ENCODE assay signal across 1 cellular context in the genomic region with DNA sequence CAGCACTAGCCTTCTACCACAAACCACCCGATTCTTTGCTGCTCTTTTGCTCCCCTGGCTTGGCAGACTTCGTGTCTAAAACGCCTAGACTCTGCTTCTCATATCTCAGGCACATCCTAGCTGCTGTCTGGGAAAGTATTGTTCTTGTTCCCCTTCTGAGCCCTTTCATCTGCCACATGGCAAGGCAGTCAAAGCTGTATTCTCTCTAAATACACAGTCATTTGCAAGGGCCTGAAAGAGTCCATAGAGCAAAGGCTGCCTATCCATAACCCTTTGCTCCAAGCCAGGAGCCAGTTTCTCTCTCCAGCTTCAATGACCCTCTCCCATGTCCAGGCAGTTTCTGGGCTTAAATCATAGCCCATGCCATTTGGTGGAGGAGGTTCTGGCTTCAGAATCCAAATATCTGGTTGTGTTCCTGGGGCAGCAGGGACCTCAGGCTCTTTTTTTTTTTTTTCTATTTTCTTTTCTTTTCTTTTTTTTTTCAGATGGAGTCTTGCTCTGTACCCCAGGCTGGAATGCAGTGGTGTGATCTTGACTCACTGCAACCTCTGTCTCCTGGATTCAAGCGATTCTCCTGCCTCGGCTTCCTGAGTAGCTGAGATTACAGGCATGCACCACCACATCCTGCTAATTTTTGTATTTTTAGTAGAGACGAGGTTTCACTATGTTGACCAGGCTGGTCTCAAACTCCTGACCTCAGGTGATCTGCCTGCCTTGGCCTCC.
TF ChIP-seq lines count a peak whose summit lies in the region.

No MANE protein-coding gene starts in this region.

TF ChIP-seq in HepG2, 621 proteins besides CTCF, POLR2A, EP300 and RAD21 (continued from another document and continues in another):
- TF ChIP-seq, protein P1, sequence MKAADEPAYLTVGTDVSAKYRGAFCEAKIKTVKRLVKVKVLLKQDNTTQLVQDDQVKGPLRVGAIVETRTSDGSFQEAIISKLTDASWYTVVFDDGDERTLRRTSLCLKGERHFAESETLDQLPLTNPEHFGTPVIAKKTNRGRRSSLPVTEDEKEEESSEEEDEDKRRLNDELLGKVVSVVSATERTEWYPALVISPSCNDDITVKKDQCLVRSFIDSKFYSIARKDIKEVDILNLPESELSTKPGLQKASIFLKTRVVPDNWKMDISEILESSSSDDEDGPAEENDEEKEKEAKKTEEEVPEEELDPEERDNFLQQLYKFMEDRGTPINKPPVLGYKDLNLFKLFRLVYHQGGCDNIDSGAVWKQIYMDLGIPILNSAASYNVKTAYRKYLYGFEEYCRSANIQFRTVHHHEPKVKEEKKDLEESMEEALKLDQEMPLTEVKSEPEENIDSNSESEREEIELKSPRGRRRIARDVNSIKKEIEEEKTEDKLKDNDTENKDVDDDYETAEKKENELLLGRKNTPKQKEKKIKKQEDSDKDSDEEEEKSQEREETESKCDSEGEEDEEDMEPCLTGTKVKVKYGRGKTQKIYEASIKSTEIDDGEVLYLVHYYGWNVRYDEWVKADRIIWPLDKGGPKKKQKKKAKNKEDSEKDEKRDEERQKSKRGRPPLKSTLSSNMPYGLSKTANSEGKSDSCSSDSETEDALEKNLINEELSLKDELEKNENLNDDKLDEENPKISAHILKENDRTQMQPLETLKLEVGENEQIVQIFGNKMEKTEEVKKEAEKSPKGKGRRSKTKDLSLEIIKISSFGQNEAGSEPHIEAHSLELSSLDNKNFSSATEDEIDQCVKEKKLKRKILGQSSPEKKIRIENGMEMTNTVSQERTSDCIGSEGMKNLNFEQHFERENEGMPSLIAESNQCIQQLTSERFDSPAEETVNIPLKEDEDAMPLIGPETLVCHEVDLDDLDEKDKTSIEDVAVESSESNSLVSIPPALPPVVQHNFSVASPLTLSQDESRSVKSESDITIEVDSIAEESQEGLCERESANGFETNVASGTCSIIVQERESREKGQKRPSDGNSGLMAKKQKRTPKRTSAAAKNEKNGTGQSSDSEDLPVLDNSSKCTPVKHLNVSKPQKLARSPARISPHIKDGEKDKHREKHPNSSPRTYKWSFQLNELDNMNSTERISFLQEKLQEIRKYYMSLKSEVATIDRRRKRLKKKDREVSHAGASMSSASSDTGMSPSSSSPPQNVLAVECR (CRISPR knock-in tag; IDR thresholded peaks at IDR 0.05; ENCODE audit: borderline replicate concordance), result peak; percentile 34; the same call in 1 of the 2 replicates
- TF ChIP-seq BHLHE40 (IDR thresholded peaks at IDR 0.05; ENCODE audit: low read length) (no peak), SP4 (CRISPR knock-in tag; IDR thresholded peaks at IDR 0.05) (no peak), MTF1 (CRISPR knock-in tag; IDR thresholded peaks at IDR 0.05) (no peak), KDM6A (CRISPR knock-in tag; IDR thresholded peaks at IDR 0.05; ENCODE audit: low read depth) (0 out of 2 replicates have a peak, but pooled peaks have one; percentile 16), NFE2L2 (IDR thresholded peaks at IDR 0.05; ENCODE audit: low read length) (no peak), MZF1 (CRISPR knock-in tag; IDR thresholded peaks at IDR 0.05; ENCODE audit: borderline replicate concordance) (no peak), ELF3 (CRISPR knock-in tag; IDR thresholded peaks at IDR 0.05) (peak; percentile 21; the same call in 1 of the 2 replicates), NR1H2 (CRISPR knock-in tag; IDR thresholded peaks at IDR 0.05; ENCODE audit: borderline replicate concordance, low read depth) (no peak), STAG1 (CRISPR knock-in tag; IDR thresholded peaks at IDR 0.05) (no peak), ADNP (CRISPR knock-in tag; IDR thresholded peaks at IDR 0.05) (no peak), ZNF274 (CRISPR knock-in tag; IDR thresholded peaks at IDR 0.05) (no peak), CHCHD3 (CRISPR knock-in tag; IDR thresholded peaks at IDR 0.05) (no peak), SMC3 (IDR thresholded peaks at IDR 0.05; ENCODE audit: low read length) (no peak), ZSCAN31 (CRISPR knock-in tag; IDR thresholded peaks at IDR 0.05; ENCODE audit: low read depth) (no peak), HNF4A (CRISPR knock-in tag; IDR thresholded peaks at IDR 0.05) (peak; percentile 80), CBX5 (CRISPR knock-in tag; IDR thresholded peaks at IDR 0.05; ENCODE audit: borderline replicate concordance) (no peak), ZKSCAN8 (CRISPR knock-in tag; IDR thresholded peaks at IDR 0.05; ENCODE audit: borderline replicate concordance) (no peak), ZNF775 (CRISPR knock-in tag; IDR thresholded peaks at IDR 0.05; ENCODE audit: borderline replicate concordance) (0 out of 2 replicates have a peak, but pooled peaks have one; percentile 56), ZNF703 (CRISPR knock-in tag; IDR thresholded peaks at IDR 0.05; ENCODE audit: borderline replicate concordance) (no peak), SRF (IDR thresholded peaks at IDR 0.05; ENCODE audit: low read depth, low read length) (no peak), EEA1 (CRISPR knock-in tag; IDR thresholded peaks at IDR 0.05; ENCODE audit: borderline replicate concordance) (no peak), PPARG (CRISPR knock-in tag; conservative IDR thresholded peaks at IDR 0.05) (0 out of 2 replicates have a peak, but pooled peaks have one; percentile 24), ZNF781 (CRISPR knock-in tag; IDR thresholded peaks at IDR 0.05; ENCODE audit: borderline replicate concordance, not compliant biosample characterization) (no peak)
- TF ChIP-seq, protein P2, sequence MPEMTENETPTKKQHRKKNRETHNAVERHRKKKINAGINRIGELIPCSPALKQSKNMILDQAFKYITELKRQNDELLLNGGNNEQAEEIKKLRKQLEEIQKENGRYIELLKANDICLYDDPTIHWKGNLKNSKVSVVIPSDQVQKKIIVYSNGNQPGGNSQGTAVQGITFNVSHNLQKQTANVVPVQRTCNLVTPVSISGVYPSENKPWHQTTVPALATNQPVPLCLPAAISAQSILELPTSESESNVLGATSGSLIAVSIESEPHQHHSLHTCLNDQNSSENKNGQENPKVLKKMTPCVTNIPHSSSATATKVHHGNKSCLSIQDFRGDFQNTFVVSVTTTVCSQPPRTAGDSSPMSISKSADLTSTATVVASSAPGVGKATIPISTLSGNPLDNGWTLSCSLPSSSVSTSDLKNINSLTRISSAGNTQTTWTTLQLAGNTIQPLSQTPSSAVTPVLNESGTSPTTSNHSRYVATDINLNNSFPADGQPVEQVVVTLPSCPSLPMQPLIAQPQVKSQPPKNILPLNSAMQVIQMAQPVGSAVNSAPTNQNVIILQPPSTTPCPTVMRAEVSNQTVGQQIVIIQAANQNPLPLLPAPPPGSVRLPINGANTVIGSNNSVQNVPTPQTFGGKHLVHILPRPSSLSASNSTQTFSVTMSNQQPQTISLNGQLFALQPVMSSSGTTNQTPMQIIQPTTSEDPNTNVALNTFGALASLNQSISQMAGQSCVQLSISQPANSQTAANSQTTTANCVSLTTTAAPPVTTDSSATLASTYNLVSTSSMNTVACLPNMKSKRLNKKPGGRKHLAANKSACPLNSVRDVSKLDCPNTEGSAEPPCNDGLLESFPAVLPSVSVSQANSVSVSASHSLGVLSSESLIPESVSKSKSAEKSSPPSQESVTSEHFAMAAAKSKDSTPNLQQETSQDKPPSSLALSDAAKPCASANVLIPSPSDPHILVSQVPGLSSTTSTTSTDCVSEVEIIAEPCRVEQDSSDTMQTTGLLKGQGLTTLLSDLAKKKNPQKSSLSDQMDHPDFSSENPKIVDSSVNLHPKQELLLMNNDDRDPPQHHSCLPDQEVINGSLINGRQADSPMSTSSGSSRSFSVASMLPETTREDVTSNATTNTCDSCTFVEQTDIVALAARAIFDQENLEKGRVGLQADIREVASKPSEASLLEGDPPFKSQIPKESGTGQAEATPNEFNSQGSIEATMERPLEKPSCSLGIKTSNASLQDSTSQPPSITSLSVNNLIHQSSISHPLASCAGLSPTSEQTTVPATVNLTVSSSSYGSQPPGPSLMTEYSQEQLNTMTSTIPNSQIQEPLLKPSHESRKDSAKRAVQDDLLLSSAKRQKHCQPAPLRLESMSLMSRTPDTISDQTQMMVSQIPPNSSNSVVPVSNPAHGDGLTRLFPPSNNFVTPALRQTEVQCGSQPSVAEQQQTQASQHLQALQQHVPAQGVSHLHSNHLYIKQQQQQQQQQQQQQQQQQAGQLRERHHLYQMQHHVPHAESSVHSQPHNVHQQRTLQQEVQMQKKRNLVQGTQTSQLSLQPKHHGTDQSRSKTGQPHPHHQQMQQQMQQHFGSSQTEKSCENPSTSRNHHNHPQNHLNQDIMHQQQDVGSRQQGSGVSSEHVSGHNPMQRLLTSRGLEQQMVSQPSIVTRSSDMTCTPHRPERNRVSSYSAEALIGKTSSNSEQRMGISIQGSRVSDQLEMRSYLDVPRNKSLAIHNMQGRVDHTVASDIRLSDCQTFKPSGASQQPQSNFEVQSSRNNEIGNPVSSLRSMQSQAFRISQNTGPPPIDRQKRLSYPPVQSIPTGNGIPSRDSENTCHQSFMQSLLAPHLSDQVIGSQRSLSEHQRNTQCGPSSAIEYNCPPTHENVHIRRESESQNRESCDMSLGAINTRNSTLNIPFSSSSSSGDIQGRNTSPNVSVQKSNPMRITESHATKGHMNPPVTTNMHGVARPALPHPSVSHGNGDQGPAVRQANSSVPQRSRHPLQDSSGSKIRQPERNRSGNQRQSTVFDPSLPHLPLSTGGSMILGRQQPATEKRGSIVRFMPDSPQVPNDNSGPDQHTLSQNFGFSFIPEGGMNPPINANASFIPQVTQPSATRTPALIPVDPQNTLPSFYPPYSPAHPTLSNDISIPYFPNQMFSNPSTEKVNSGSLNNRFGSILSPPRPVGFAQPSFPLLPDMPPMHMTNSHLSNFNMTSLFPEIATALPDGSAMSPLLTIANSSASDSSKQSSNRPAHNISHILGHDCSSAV (CRISPR knock-in tag; IDR thresholded peaks at IDR 0.05; ENCODE audit: borderline replicate concordance), result no peak
- TF ChIP-seq, protein P3, sequence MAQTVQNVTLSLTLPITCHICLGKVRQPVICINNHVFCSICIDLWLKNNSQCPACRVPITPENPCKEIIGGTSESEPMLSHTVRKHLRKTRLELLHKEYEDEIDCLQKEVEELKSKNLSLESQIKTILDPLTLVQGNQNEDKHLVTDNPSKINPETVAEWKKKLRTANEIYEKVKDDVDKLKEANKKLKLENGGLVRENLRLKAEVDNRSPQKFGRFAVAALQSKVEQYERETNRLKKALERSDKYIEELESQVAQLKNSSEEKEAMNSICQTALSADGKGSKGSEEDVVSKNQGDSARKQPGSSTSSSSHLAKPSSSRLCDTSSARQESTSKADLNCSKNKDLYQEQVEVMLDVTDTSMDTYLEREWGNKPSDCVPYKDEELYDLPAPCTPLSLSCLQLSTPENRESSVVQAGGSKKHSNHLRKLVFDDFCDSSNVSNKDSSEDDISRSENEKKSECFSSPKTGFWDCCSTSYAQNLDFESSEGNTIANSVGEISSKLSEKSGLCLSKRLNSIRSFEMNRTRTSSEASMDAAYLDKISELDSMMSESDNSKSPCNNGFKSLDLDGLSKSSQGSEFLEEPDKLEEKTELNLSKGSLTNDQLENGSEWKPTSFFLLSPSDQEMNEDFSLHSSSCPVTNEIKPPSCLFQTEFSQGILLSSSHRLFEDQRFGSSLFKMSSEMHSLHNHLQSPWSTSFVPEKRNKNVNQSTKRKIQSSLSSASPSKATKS (CRISPR knock-in tag; IDR thresholded peaks at IDR 0.05), result no peak
- TF ChIP-seq, protein P4, sequence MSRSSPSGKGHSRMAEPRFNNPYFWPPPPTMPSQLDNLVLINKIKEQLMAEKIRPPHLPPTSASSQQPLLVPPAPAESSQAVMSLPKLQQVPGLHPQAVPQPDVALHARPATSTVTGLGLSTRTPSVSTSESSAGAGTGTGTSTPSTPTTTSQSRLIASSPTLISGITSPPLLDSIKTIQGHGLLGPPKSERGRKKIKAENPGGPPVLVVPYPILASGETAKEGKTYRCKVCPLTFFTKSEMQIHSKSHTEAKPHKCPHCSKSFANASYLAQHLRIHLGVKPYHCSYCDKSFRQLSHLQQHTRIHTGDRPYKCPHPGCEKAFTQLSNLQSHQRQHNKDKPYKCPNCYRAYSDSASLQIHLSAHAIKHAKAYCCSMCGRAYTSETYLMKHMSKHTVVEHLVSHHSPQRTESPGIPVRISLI (CRISPR knock-in tag; IDR thresholded peaks at IDR 0.05; ENCODE audit: borderline replicate concordance), result peak; percentile 36; the same call in 1 of the 2 replicates
- TF ChIP-seq, protein P5, sequence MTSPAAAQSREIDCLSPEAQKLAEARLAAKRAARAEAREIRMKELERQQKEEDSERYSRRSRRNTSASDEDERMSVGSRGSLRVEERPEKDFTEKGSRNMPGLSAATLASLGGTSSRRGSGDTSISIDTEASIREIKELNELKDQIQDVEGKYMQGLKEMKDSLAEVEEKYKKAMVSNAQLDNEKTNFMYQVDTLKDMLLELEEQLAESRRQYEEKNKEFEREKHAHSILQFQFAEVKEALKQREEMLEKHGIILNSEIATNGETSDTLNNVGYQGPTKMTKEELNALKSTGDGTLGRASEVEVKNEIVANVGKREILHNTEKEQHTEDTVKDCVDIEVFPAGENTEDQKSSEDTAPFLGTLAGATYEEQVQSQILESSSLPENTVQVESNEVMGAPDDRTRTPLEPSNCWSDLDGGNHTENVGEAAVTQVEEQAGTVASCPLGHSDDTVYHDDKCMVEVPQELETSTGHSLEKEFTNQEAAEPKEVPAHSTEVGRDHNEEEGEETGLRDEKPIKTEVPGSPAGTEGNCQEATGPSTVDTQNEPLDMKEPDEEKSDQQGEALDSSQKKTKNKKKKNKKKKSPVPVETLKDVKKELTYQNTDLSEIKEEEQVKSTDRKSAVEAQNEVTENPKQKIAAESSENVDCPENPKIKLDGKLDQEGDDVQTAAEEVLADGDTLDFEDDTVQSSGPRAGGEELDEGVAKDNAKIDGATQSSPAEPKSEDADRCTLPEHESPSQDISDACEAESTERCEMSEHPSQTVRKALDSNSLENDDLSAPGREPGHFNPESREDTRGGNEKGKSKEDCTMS (CRISPR knock-in tag; conservative IDR thresholded peaks at IDR 0.05), result no peak
- TF ChIP-seq, protein P6, sequence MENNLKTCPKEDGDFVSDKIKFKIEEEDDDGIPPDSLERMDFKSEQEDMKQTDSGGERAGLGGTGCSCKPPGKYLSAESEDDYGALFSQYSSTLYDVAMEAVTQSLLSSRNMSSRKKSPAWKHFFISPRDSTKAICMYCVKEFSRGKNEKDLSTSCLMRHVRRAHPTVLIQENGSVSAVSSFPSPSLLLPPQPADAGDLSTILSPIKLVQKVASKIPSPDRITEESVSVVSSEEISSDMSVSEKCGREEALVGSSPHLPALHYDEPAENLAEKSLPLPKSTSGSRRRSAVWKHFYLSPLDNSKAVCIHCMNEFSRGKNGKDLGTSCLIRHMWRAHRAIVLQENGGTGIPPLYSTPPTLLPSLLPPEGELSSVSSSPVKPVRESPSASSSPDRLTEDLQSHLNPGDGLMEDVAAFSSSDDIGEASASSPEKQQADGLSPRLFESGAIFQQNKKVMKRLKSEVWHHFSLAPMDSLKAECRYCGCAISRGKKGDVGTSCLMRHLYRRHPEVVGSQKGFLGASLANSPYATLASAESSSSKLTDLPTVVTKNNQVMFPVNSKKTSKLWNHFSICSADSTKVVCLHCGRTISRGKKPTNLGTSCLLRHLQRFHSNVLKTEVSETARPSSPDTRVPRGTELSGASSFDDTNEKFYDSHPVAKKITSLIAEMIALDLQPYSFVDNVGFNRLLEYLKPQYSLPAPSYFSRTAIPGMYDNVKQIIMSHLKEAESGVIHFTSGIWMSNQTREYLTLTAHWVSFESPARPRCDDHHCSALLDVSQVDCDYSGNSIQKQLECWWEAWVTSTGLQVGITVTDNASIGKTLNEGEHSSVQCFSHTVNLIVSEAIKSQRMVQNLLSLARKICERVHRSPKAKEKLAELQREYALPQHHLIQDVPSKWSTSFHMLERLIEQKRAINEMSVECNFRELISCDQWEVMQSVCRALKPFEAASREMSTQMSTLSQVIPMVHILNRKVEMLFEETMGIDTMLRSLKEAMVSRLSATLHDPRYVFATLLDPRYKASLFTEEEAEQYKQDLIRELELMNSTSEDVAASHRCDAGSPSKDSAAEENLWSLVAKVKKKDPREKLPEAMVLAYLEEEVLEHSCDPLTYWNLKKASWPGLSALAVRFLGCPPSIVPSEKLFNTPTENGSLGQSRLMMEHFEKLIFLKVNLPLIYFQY (CRISPR knock-in tag; IDR thresholded peaks at IDR 0.05; ENCODE audit: borderline replicate concordance), result no peak
